In genomic region chr7:130008941-130009847, GRCh38 we compare ENCODE assay signal across 10 cellular contexts. TPM values are rescaled to one million over a fixed set of nuclear protein-coding genes. Genes with fewer than 3 reads are reported as not detected.
DNase-seq lines count a peak whose midpoint lies in the region; ATAC-seq, FAIRE-seq and TF ChIP-seq lines count a peak whose summit lies in the region.
"Had no signal": no experiment of that assay in that cellular context is flagged by ENCODE, and none has a peak within 500 bp of the region (broad histone marks: within the 10 kb centered on the region; RNA-seq: fewer than 3 reads in every experiment).

No MANE protein-coding gene starts in this region.

- H3K36me3 ChIP-seq in kidney (ENCODE audit: control insufficient read depth in 1 of 2, insufficient read depth in 2 of 2, low read length in 2 of 2), result no peaks in the 10 kb centered on the region
- no peaks in the 10 kb centered on the region for H3K36me3 ChIP-seq in effector memory CD4-positive, alpha-beta T cell (ENCODE audit: control insufficient read depth, insufficient read depth, low read length)
- H3K36me3 ChIP-seq: neutrophil had no signal

- H3K27ac Mint-ChIP-seq in activated naive CD8-positive, alpha-beta T cell treated with anti-CD3 and anti-CD28 coated beads, Interleukin-2, amount 50 U/mL, for 24 hours, result peak overlapping the region; percentile 88
- no peak overlapping the region for H3K27ac Mint-ChIP-seq in activated naive CD8-positive, alpha-beta T cell treated with anti-CD3 and anti-CD28 coated beads for 36 hours

- H3K27ac ChIP-seq in VCaP (peak overlapping the region; percentile 76), kidney (ENCODE audit: low read depth in 2 of 2, low read length in 2 of 2) (peak overlapping the region; percentile 82 to 93)
- H3K27ac ChIP-seq in effector memory CD4-positive, alpha-beta T cell (ENCODE audit: insufficient read depth, low read length, poor library complexity, severe bottlenecking), result no peak overlapping the region
- H3K27ac ChIP-seq: neutrophil had no signal

- peak overlapping the region in 1 of 2 donors; percentile 30 for H3K9ac ChIP-seq in kidney (ENCODE audit: low read length in 2 of 2)

- peaks cover 0 to 11% of the 10 kb centered on the region in 2 donors for H3K4me1 ChIP-seq in kidney (ENCODE audit: control insufficient read depth in 1 of 2, insufficient read depth in 1 of 2, low read depth in 1 of 2, low read length in 2 of 2)
- no peaks in the 10 kb centered on the region for H3K4me1 ChIP-seq in effector memory CD4-positive, alpha-beta T cell (ENCODE audit: control insufficient read depth, insufficient read depth, low read length, poor library complexity, severe bottlenecking)

- no peak for FAIRE-seq in kidney (lab: Jason Lieb, UNC)

- no peaks in the 10 kb centered on the region for H3K36me3 Mint-ChIP-seq in activated naive CD8-positive, alpha-beta T cell treated with anti-CD3 and anti-CD28 coated beads, Interleukin-2, amount 50 U/mL, for 24 hours (ENCODE audit: low read depth)
- H3K36me3 Mint-ChIP-seq in activated naive CD8-positive, alpha-beta T cell treated with anti-CD3 and anti-CD28 coated beads for 36 hours, result no peaks in the 10 kb centered on the region
- H3K36me3 Mint-ChIP-seq: CD4-positive, CD25-positive, alpha-beta regulatory T cell had no signal

- intact Hi-C loops in kidney (cut with DNase I), result no loop called here

- peaks cover 12% of the 10 kb centered on the region for H3K4me1 Mint-ChIP-seq in activated naive CD8-positive, alpha-beta T cell treated with anti-CD3 and anti-CD28 coated beads, Interleukin-2, amount 50 U/mL, for 24 hours
- peaks cover 12% of the 10 kb centered on the region for H3K4me1 Mint-ChIP-seq in activated naive CD8-positive, alpha-beta T cell treated with anti-CD3 and anti-CD28 coated beads for 36 hours

- ATAC-seq in activated naive CD8-positive, alpha-beta T cell treated with anti-CD3 and anti-CD28 coated beads, Interleukin-2, amount 50 U/mL, for 24 hours, result no peak

- H3K4me3 Mint-ChIP-seq in activated naive CD8-positive, alpha-beta T cell treated with anti-CD3 and anti-CD28 coated beads, Interleukin-2, amount 50 U/mL, for 24 hours, result no peak overlapping the region
- no peak overlapping the region for H3K4me3 Mint-ChIP-seq in activated naive CD8-positive, alpha-beta T cell treated with anti-CD3 and anti-CD28 coated beads for 36 hours
- H3K4me3 Mint-ChIP-seq: CD4-positive, CD25-positive, alpha-beta regulatory T cell had no signal

- H3K9me3 Mint-ChIP-seq in activated naive CD8-positive, alpha-beta T cell treated with anti-CD3 and anti-CD28 coated beads, Interleukin-2, amount 50 U/mL, for 24 hours, result no peaks in the 10 kb centered on the region
- no peaks in the 10 kb centered on the region for H3K9me3 Mint-ChIP-seq in activated naive CD8-positive, alpha-beta T cell treated with anti-CD3 and anti-CD28 coated beads for 36 hours
- H3K9me3 Mint-ChIP-seq: CD4-positive, CD25-positive, alpha-beta regulatory T cell had no signal

- H3K27me3 Mint-ChIP-seq in activated naive CD8-positive, alpha-beta T cell treated with anti-CD3 and anti-CD28 coated beads, Interleukin-2, amount 50 U/mL, for 24 hours, result no peaks in the 10 kb centered on the region
- H3K27me3 Mint-ChIP-seq in activated naive CD8-positive, alpha-beta T cell treated with anti-CD3 and anti-CD28 coated beads for 36 hours, result no peaks in the 10 kb centered on the region
- H3K27me3 Mint-ChIP-seq: CD4-positive, CD25-positive, alpha-beta regulatory T cell had no signal

- TF ChIP-seq CTCF in VCaP (conservative IDR thresholded peaks at IDR 0.05) (no peak), kidney (IDR thresholded peaks at IDR 0.05; ENCODE audit: borderline replicate concordance, extremely low read depth, insufficient read depth) (no peak)

- no peak for DNase-seq in activated naive CD8-positive, alpha-beta T cell treated with anti-CD3 and anti-CD28 coated beads, Interleukin-2, amount 50 U/mL, for 24 hours
- DNase-seq in activated naive CD8-positive, alpha-beta T cell treated with anti-CD3 and anti-CD28 coated beads for 36 hours, result no peak
- DNase-seq in kidney (peak; percentile 94), ureter (ENCODE audit: low spot score) (peak; percentile 69), NCI-H187 treated with DMSO at 0.1 percent for 48 hours (lab: John Stamatoyannopoulos, UW) (no peak), activated T-cell treated with anti-CD3 and anti-CD28 coated beads for 4 hours (no peak)
- no peak for DNase-seq in effector memory CD4-positive, alpha-beta T cell

- H3K9me3 ChIP-seq in kidney (ENCODE audit: control insufficient read depth in 1 of 2, low read length in 2 of 2), result no peaks in the 10 kb centered on the region
- H3K9me3 ChIP-seq in effector memory CD4-positive, alpha-beta T cell (ENCODE audit: control insufficient read depth, low read length), result no peaks in the 10 kb centered on the region
- H3K9me3 ChIP-seq: neutrophil had no signal

- H3K4me3 ChIP-seq in kidney (ENCODE audit: low read length in 2 of 2), result no peak overlapping the region
- H3K4me3 ChIP-seq in effector memory CD4-positive, alpha-beta T cell (ENCODE audit: insufficient read depth, low read depth, low read length, poor library complexity, severe bottlenecking), result no peak overlapping the region

- H3K27me3 ChIP-seq in effector memory CD4-positive, alpha-beta T cell (replicated peaks; ENCODE audit: control insufficient read depth, insufficient read depth, low read length, poor library complexity, severe bottlenecking), result no peaks in the 10 kb centered on the region
- H3K27me3 ChIP-seq: neutrophil had no signal

RNA-seq across cellular contexts. Expression of gene ZC3HC1, which starts 42.0 kb away (rescaled TPM):
- total RNA-seq in activated naive CD8-positive, alpha-beta T cell treated with anti-CD3 and anti-CD28 coated beads for 36 hours, result 10 to 100 TPM; 27.6 to 27.9 TPM
- total RNA-seq in kidney, result 17.9 TPM
- polyA plus RNA-seq in kidney (ENCODE audit: insufficient read depth, low read depth, low replicate concordance), result 21.3 TPM
- total RNA-seq in ureter, result 12.7 TPM

RNA-seq across cellular contexts. Expression of gene UBE2H, which starts 56.4 kb away (rescaled TPM):
- 10 to 100 TPM; 15.7 to 16.9 TPM for total RNA-seq in activated naive CD8-positive, alpha-beta T cell treated with anti-CD3 and anti-CD28 coated beads for 36 hours
- 107 TPM for total RNA-seq in kidney
- 40.6 TPM for polyA plus RNA-seq in kidney (ENCODE audit: insufficient read depth, low read depth, low replicate concordance)
- 69.7 TPM for total RNA-seq in ureter

Comparison
In these comparisons a context has a peak if more than half of its experiments do, and no peak if none do; other contexts are left out.
1. DNase-seq: peak in kidney (single experiment) and ureter (single experiment); none in activated naive CD8-positive, alpha-beta T cell treated with anti-CD3 and anti-CD28 coated beads, Interleukin-2, amount 50 U/mL, for 24 hours (single experiment), activated naive CD8-positive, alpha-beta T cell treated with anti-CD3 and anti-CD28 coated beads for 36 hours (single experiment), effector memory CD4-positive, alpha-beta T cell (0 of 3), NCI-H187 treated with DMSO at 0.1 percent for 48 hours (single experiment) and activated T-cell treated with anti-CD3 and anti-CD28 coated beads for 4 hours (single experiment).